8 cellular contexts compared by ENCODE assay signal in genomic region chr3:98592345-98592935, GRCh38. TPM values are rescaled to one million over a fixed set of nuclear protein-coding genes. Genes with fewer than 3 reads are reported as not detected.
DNase-seq lines count a peak whose midpoint lies in the region.

No MANE protein-coding gene starts in this region.

- peak overlapping the region; percentile 87 for H3K4me3 ChIP-seq in adipocyte (ENCODE audit: low read length)

- peaks cover 29% of the 10 kb centered on the region for H3K4me1 ChIP-seq in adipocyte (ENCODE audit: control insufficient read depth, insufficient read depth, low read length)

- no peaks in the 10 kb centered on the region for H3K9me3 Mint-ChIP-seq in activated CD4-positive, alpha-beta T cell treated with anti-CD3 and anti-CD28 coated beads, Interleukin-2, amount 10 ng/mL, durations not matched to agents 24 days and 14 days

- peak overlapping the region; percentile 89 for H3K9ac ChIP-seq in adipocyte (ENCODE audit: low read length)

- H3K36me3 ChIP-seq in adipocyte (ENCODE audit: control insufficient read depth, insufficient read depth, low read length, severe bottlenecking) = peaks cover 18% of the 10 kb centered on the region

- DNase-seq in activated CD4-positive, alpha-beta T cell treated with anti-CD3 and anti-CD28 coated beads, Interleukin-2, amount 10 ng/mL, durations not matched to agents 24 days and 14 days = no peak
- no peak for DNase-seq in activated CD4-positive, alpha-beta T cell treated with anti-CD3 and anti-CD28 coated beads, Interleukin-2, amount 50 U/mL, for 48 hours
- DNase-seq in adipocyte (ENCODE audit: low read depth) (peak; percentile 11), ecto neural progenitor cell (ENCODE audit: low spot score) (no peak), T-helper 9 cell (no peak), GOT3 (lab: John Stamatoyannopoulos, UW) (no peak)

- peak overlapping the region; percentile 84 for H3K27ac Mint-ChIP-seq in activated CD4-positive, alpha-beta T cell treated with anti-CD3 and anti-CD28 coated beads, Interleukin-2, amount 10 ng/mL, durations not matched to agents 24 days and 14 days

- H3K36me3 Mint-ChIP-seq in activated CD4-positive, alpha-beta T cell treated with anti-CD3 and anti-CD28 coated beads, Interleukin-2, amount 10 ng/mL, durations not matched to agents 24 days and 14 days (ENCODE audit: low read depth) = peaks cover 39% of the 10 kb centered on the region

- peak overlapping the region; percentile 90 for H3K4me3 Mint-ChIP-seq in activated CD4-positive, alpha-beta T cell treated with anti-CD3 and anti-CD28 coated beads, Interleukin-2, amount 10 ng/mL, durations not matched to agents 24 days and 14 days

- H3K27ac ChIP-seq in layer of hippocampus (ENCODE audit: low read depth, low read length) (peak overlapping the region; percentile 81), temporal lobe (ENCODE audit: low read depth, low read length) (peak overlapping the region; percentile 91)

- H3K9me3 ChIP-seq in adipocyte (ENCODE audit: control insufficient read depth, low read length) = no peaks in the 10 kb centered on the region

- no peaks in the 10 kb centered on the region for H3K27me3 ChIP-seq in adipocyte (replicated peaks; ENCODE audit: control insufficient read depth, insufficient read depth, low read length)
- no peaks in the 10 kb centered on the region for H3K27me3 ChIP-seq in layer of hippocampus (ENCODE audit: control insufficient read depth, insufficient read depth, low read length)

- no peaks in the 10 kb centered on the region for H3K27me3 Mint-ChIP-seq in activated CD4-positive, alpha-beta T cell treated with anti-CD3 and anti-CD28 coated beads, Interleukin-2, amount 10 ng/mL, durations not matched to agents 24 days and 14 days

- intact Hi-C loops in activated CD4-positive, alpha-beta T cell treated with anti-CD3 and anti-CD28 coated beads, Interleukin-2, amount 10 ng/mL, durations not matched to agents 24 days and 14 days (cut with micrococcal nuclease) = loop anchor here (2.0 to 5.0 kb wide), 2 partner anchors 140 to 554 kb away; no protein-coding TSS in a partner anchor

- H3K4me1 Mint-ChIP-seq in activated CD4-positive, alpha-beta T cell treated with anti-CD3 and anti-CD28 coated beads, Interleukin-2, amount 10 ng/mL, durations not matched to agents 24 days and 14 days = peaks cover 39% of the 10 kb centered on the region

RNA-seq across cellular contexts. Expression of gene CPOX, which starts 1.0 kb away (rescaled TPM):
- 46.4 and 46.6 TPM in 2 replicates for total RNA-seq in activated CD4-positive, alpha-beta T cell treated with anti-CD3 and anti-CD28 coated beads, Interleukin-2, amount 10 ng/mL, durations not matched to agents 24 days and 14 days
- total RNA-seq in temporal lobe = 12.8 TPM
